ENCODE assay signal across 18 cellular contexts in genomic region chr19:44972802-44973201, GRCh38. TPM values are rescaled to one million over a fixed set of nuclear protein-coding genes. Genes with fewer than 3 reads are reported as not detected.
A peak's percentile ranks its signal among the peaks of the same experiment; 100 is the strongest.
DNase-seq lines count a peak whose midpoint lies in the region; ATAC-seq and TF ChIP-seq lines count a peak whose summit lies in the region.
"Had no signal": no experiment of that assay in that cellular context is flagged by ENCODE, and none has a peak within 500 bp of the region (broad histone marks: within the 10 kb centered on the region; RNA-seq: fewer than 3 reads in every experiment).

No MANE protein-coding gene starts in this region.

- CTCF ChIA-PET in activated CD4-positive, alpha-beta T cell treated with anti-CD3 and anti-CD28 coated beads for 36 hours (lab: Charles Lee): interaction anchor here (2.0 kb wide), 1 partner anchor 17 kb away, joined by 4 read pairs; no protein-coding TSS in a partner anchor

- peak overlapping the region; percentile 13 for H3K27ac Mint-ChIP-seq in activated CD4-positive, alpha-beta T cell treated with anti-CD3 and anti-CD28 coated beads for 36 hours
- no peak overlapping the region for H3K27ac Mint-ChIP-seq in activated CD4-positive, alpha-beta T cell treated with anti-CD3 and anti-CD28 coated beads, Interleukin-2, amount 10 ng/mL, durations not matched to agents 24 days and 14 days
- H3K27ac Mint-ChIP-seq: HFFc6 had no signal

- POLR2A ChIA-PET in activated CD4-positive, alpha-beta T cell treated with anti-CD3 and anti-CD28 coated beads for 36 hours (lab: Charles Lee): no interaction called here

- H3K4me1 Mint-ChIP-seq in activated CD4-positive, alpha-beta T cell treated with anti-CD3 and anti-CD28 coated beads for 36 hours: no peaks in the 10 kb centered on the region
- H3K4me1 Mint-ChIP-seq in activated CD4-positive, alpha-beta T cell treated with anti-CD3 and anti-CD28 coated beads, Interleukin-2, amount 10 ng/mL, durations not matched to agents 24 days and 14 days: peaks cover 2% of the 10 kb centered on the region

- no peak for ATAC-seq in activated CD4-positive, alpha-beta T cell treated with anti-CD3 and anti-CD28 coated beads for 36 hours
- ATAC-seq: GM12878 had no signal

- no peak for DNase-seq in activated CD4-positive, alpha-beta T cell treated with anti-CD3 and anti-CD28 coated beads for 36 hours
- no peak for DNase-seq in activated CD4-positive, alpha-beta T cell treated with anti-CD3 and anti-CD28 coated beads, Interleukin-2, amount 10 ng/mL, durations not matched to agents 24 days and 14 days
- DNase-seq in RPMI8226 (peak; percentile 43), erythroblast (lab: John Stamatoyannopoulos, UW) (peak; percentile 17 to 23), T-helper 2 cell (no peak), NCI-H2029 (lab: John Stamatoyannopoulos, UW) (no peak), NCI-H510A treated with DMSO at 0.1 percent for 48 hours (lab: John Stamatoyannopoulos, UW) (no peak)
- DNase-seq: ACHN; C1 segment of cervical spinal cord; CD4-positive, alpha-beta memory T cell; DMS79; HCEC 1CT; HFFc6 had no signal

- H3K9me3 Mint-ChIP-seq in activated CD4-positive, alpha-beta T cell treated with anti-CD3 and anti-CD28 coated beads for 36 hours (ENCODE audit: low read depth): no peaks in the 10 kb centered on the region
- H3K9me3 Mint-ChIP-seq in activated CD4-positive, alpha-beta T cell treated with anti-CD3 and anti-CD28 coated beads, Interleukin-2, amount 10 ng/mL, durations not matched to agents 24 days and 14 days: no peaks in the 10 kb centered on the region
- H3K9me3 Mint-ChIP-seq: HFFc6 had no signal

- intact Hi-C loops in activated CD4-positive, alpha-beta T cell treated with anti-CD3 and anti-CD28 coated beads for 36 hours (cut with DNase I, micrococcal nuclease): no loop called here
- intact Hi-C loops in activated CD4-positive, alpha-beta T cell treated with anti-CD3 and anti-CD28 coated beads, Interleukin-2, amount 10 ng/mL, durations not matched to agents 24 days and 14 days (cut with micrococcal nuclease): no loop called here

- no peak for TF ChIP-seq POLR2A in erythroblast (IDR thresholded peaks at IDR 0.05; ENCODE audit: low read length)

- no peaks in the 10 kb centered on the region for H3K27me3 Mint-ChIP-seq in activated CD4-positive, alpha-beta T cell treated with anti-CD3 and anti-CD28 coated beads for 36 hours
- H3K27me3 Mint-ChIP-seq in activated CD4-positive, alpha-beta T cell treated with anti-CD3 and anti-CD28 coated beads, Interleukin-2, amount 10 ng/mL, durations not matched to agents 24 days and 14 days: no peaks in the 10 kb centered on the region
- H3K27me3 Mint-ChIP-seq: CD4-positive, alpha-beta memory T cell had no signal

- H3K4me3 Mint-ChIP-seq in activated CD4-positive, alpha-beta T cell treated with anti-CD3 and anti-CD28 coated beads for 36 hours: no peak overlapping the region
- no peak overlapping the region for H3K4me3 Mint-ChIP-seq in activated CD4-positive, alpha-beta T cell treated with anti-CD3 and anti-CD28 coated beads, Interleukin-2, amount 10 ng/mL, durations not matched to agents 24 days and 14 days
- H3K4me3 Mint-ChIP-seq: CD4-positive, alpha-beta memory T cell; HFFc6 had no signal

- H3K36me3 Mint-ChIP-seq in activated CD4-positive, alpha-beta T cell treated with anti-CD3 and anti-CD28 coated beads for 36 hours (ENCODE audit: low read depth): peaks cover 16% of the 10 kb centered on the region
- peaks cover 35% of the 10 kb centered on the region for H3K36me3 Mint-ChIP-seq in activated CD4-positive, alpha-beta T cell treated with anti-CD3 and anti-CD28 coated beads, Interleukin-2, amount 10 ng/mL, durations not matched to agents 24 days and 14 days (ENCODE audit: low read depth)

RNA-seq across cellular contexts. Expression of gene CLPTM1, which starts 17.6 kb away (rescaled TPM):
- 10 to 100 TPM; 41.6 to 44.1 TPM for total RNA-seq in activated CD4-positive, alpha-beta T cell treated with anti-CD3 and anti-CD28 coated beads for 36 hours
- total RNA-seq in activated CD4-positive, alpha-beta T cell treated with anti-CD3 and anti-CD28 coated beads, Interleukin-2, amount 10 ng/mL, durations not matched to agents 24 days and 14 days: 71.7 and 76.6 TPM in 2 replicates

RNA-seq across cellular contexts. Expression of gene APOC2, which starts 27.0 kb away (rescaled TPM):
- total RNA-seq in activated CD4-positive, alpha-beta T cell treated with anti-CD3 and anti-CD28 coated beads for 36 hours: not detected
- not detected in 2 replicates for total RNA-seq in activated CD4-positive, alpha-beta T cell treated with anti-CD3 and anti-CD28 coated beads, Interleukin-2, amount 10 ng/mL, durations not matched to agents 24 days and 14 days
- total RNA-seq: A172, G401, GM12878, H4, HFFc6, HT1080 had no signal

RNA-seq across cellular contexts. Expression of gene RELB, which starts 28.5 kb away (rescaled TPM):
- total RNA-seq in activated CD4-positive, alpha-beta T cell treated with anti-CD3 and anti-CD28 coated beads for 36 hours: 10 to 100 TPM; 43.8 to 51.2 TPM
- total RNA-seq in activated CD4-positive, alpha-beta T cell treated with anti-CD3 and anti-CD28 coated beads, Interleukin-2, amount 10 ng/mL, durations not matched to agents 24 days and 14 days: 67.6 and 72.7 TPM in 2 replicates

RNA-seq across cellular contexts. Expression of gene APOC4, which starts 30.8 kb away (rescaled TPM):
- not detected for total RNA-seq in activated CD4-positive, alpha-beta T cell treated with anti-CD3 and anti-CD28 coated beads for 36 hours
- not detected in 2 replicates for total RNA-seq in activated CD4-positive, alpha-beta T cell treated with anti-CD3 and anti-CD28 coated beads, Interleukin-2, amount 10 ng/mL, durations not matched to agents 24 days and 14 days
- total RNA-seq: A172; CD4-positive, alpha-beta memory T cell; G401; GM12878; H4; HFFc6; HT1080 had no signal

RNA-seq across cellular contexts. Expression of gene APOC1, which starts 58.4 kb away (rescaled TPM):
- 1 to 10 TPM; 2.8 to 2.9 TPM for total RNA-seq in activated CD4-positive, alpha-beta T cell treated with anti-CD3 and anti-CD28 coated beads for 36 hours
- total RNA-seq in activated CD4-positive, alpha-beta T cell treated with anti-CD3 and anti-CD28 coated beads, Interleukin-2, amount 10 ng/mL, durations not matched to agents 24 days and 14 days: 1.8 and 2.1 TPM in 2 replicates
- total RNA-seq: A172, H4 had no signal

Comparison
In these comparisons a context has a peak if more than half of its experiments do, and no peak if none do; other contexts are left out.
1. DNase-seq: peak in RPMI8226 (single experiment) and erythroblast (2 of 2); none in activated CD4-positive, alpha-beta T cell treated with anti-CD3 and anti-CD28 coated beads for 36 hours (single experiment), activated CD4-positive, alpha-beta T cell treated with anti-CD3 and anti-CD28 coated beads, Interleukin-2, amount 10 ng/mL, durations not matched to agents 24 days and 14 days (single experiment), T-helper 2 cell (0 of 5), NCI-H2029 (single experiment) and NCI-H510A treated with DMSO at 0.1 percent for 48 hours (single experiment).